In the genomic region with DNA sequence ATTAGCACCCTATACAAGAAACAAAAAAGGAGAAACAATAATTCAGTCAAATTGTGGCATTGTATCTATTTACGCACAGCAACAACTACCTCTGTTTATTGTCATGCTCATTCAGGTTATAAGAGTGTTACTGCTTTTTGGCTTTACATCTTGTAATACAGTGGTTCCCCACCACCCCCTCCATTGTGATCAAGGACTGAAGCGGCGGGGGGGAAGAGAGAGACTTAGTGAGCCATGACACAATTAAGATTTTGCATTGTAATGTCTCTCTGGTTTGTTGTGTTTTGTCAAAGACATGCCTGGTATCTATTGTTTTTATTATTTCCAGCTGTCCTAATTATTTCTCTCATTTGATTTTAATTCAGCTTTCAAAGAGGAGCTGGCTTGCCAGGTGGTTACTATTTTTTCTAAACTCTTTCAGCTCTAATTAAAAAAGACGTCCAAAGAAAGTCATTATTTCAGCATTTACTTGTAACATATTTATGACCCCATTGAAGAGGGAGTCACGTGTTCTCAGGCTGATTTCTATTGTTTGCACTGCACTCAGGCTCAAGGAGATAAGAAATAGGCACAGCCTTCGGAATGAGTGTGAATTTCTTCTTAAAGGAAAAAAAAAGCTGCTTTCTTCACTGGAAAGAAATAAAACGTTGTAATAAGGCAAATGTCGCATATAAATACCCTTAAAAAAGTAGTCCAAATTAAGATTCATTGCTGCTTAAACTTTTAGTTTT, we compare ENCODE assay signal across 11 cellular contexts.
DNase-seq lines count a peak whose midpoint lies in the region; FAIRE-seq lines count a peak whose summit lies in the region.
"Had no signal": no experiment of that assay in that cellular context is flagged by ENCODE, and none has a peak within 500 bp of the region (broad histone marks: within the 10 kb centered on the region; RNA-seq: fewer than 3 reads in every experiment).

No MANE protein-coding gene starts in this region.

- DNase-seq in DMS53 (lab: John Stamatoyannopoulos, UW) = peak; percentile 42
- no peak for DNase-seq in DMS53 treated with DMSO at 0.1 percent for 48 hours (lab: John Stamatoyannopoulos, UW; ENCODE audit: unreplicated experiment)
- DNase-seq in NCI-H2107 treated with DMSO at 0.1 percent for 48 hours (lab: John Stamatoyannopoulos, UW; ENCODE audit: unreplicated experiment) = peak; percentile 66
- DNase-seq in retina = peak; percentile 65
- DNase-seq in NK-92 treated with Interleukin-12 subunit alpha and Interleukin-12 subunit beta, amount 100 ng/mL, for 24 hours (lab: John Stamatoyannopoulos, UW) = no peak
- DNase-seq in stimulated activated CD4-positive, alpha-beta T cell treated with anti-CD3 and anti-CD28 coated beads, Interleukin-4, amount 100 ng/mL, for 24 hours = no peak
- DNase-seq in SIG-M5 (lab: John Stamatoyannopoulos, UW) = no peak
- DNase-seq: activated naive CD8-positive, alpha-beta T cell treated with anti-CD3 and anti-CD28 coated beads, Interleukin-2, amount 10 ng/mL, durations not matched to agents 7 days and 5 days; CD8-positive, alpha-beta T cell; NCI-H82 had no signal

- peak; percentile 96 for FAIRE-seq in endometrium (lab: Jason Lieb, UNC)

Comparison
In these comparisons a context has a peak if more than half of its experiments do, and no peak if none do; other contexts are left out.
1. DNase-seq: peak in DMS53 (single experiment), NCI-H2107 treated with DMSO at 0.1 percent for 48 hours (single experiment) and retina (single experiment); none in DMS53 treated with DMSO at 0.1 percent for 48 hours (single experiment), NK-92 treated with Interleukin-12 subunit alpha and Interleukin-12 subunit beta, amount 100 ng/mL, for 24 hours (single experiment), stimulated activated CD4-positive, alpha-beta T cell treated with anti-CD3 and anti-CD28 coated beads, Interleukin-4, amount 100 ng/mL, for 24 hours (single experiment) and SIG-M5 (single experiment).